Comparison of ENCODE assay signal across 8 cellular contexts in genomic region chr7:157139142-157140117, GRCh38. TPM values are rescaled to one million over a fixed set of nuclear protein-coding genes. Genes with fewer than 3 reads are reported as not detected.
A peak's percentile ranks its signal among the peaks of the same experiment; 100 is the strongest.
DNase-seq lines count a peak whose midpoint lies in the region; ATAC-seq and TF ChIP-seq lines count a peak whose summit lies in the region.

No MANE protein-coding gene starts in this region.

- CTCF ChIA-PET in naive thymus-derived CD4-positive, alpha-beta T cell (lab: Charles Lee) = no interaction called here

- POLR2A ChIA-PET in naive thymus-derived CD4-positive, alpha-beta T cell (lab: Charles Lee) = interaction anchor here (0.6 kb wide), 1 partner anchor 82 kb away, joined by 7 read pairs; no protein-coding TSS in a partner anchor

- H3K4me1 Mint-ChIP-seq in CD4-positive, CD25-positive, alpha-beta regulatory T cell = peaks cover 35 to 59% (median 42%) of the 10 kb centered on the region in 4 donors
- peaks cover 30% of the 10 kb centered on the region for H3K4me1 Mint-ChIP-seq in endodermal cell
- peaks cover 32 to 54% (median 51%) of the 10 kb centered on the region in 7 donors for H3K4me1 Mint-ChIP-seq in naive thymus-derived CD4-positive, alpha-beta T cell

- peaks cover 43% of the 10 kb centered on the region for H3K4me1 ChIP-seq in CD4-positive, CD25-positive, alpha-beta regulatory T cell (ENCODE audit: control insufficient read depth, insufficient read depth, low read length, poor library complexity, severe bottlenecking)
- peaks cover 13% of the 10 kb centered on the region; the same call in 1 of the 2 replicates for H3K4me1 ChIP-seq in HUES64 (ENCODE audit: insufficient read depth, low read length)
- H3K4me1 ChIP-seq in endodermal cell (ENCODE audit: control insufficient read depth, insufficient read depth, low read length) = peaks cover 2% of the 10 kb centered on the region
- H3K4me1 ChIP-seq in naive thymus-derived CD4-positive, alpha-beta T cell (ENCODE audit: control insufficient read depth in 2 of 2, insufficient read depth in 2 of 2, low read length in 2 of 2) = peaks cover 35 to 49% of the 10 kb centered on the region in 2 donors
- peaks cover 19 to 62% (median 43%) of the 10 kb centered on the region in 4 donors for H3K4me1 ChIP-seq in stomach

- peak; percentile 64 to 70 for ATAC-seq in CD4-positive, CD25-positive, alpha-beta regulatory T cell (ENCODE audit: low read depth in 2 of 2)
- peak; percentile 54 for ATAC-seq in GM21381 (IDR thresholded peaks at IDR 0.05; ENCODE audit: unreplicated experiment)
- peak; percentile 74 for ATAC-seq in naive thymus-derived CD4-positive, alpha-beta T cell

- H3K27me3 ChIP-seq in CD4-positive, CD25-positive, alpha-beta regulatory T cell (ENCODE audit: control insufficient read depth, insufficient read depth, low read length) = no peaks in the 10 kb centered on the region
- H3K27me3 ChIP-seq in HUES64 (ENCODE audit: insufficient read depth, low read length) (no peaks in the 10 kb centered on the region), endodermal cell (ENCODE audit: control insufficient read depth, insufficient read depth, low read length, poor library complexity, severe bottlenecking) (no peaks in the 10 kb centered on the region), stomach (no peaks in the 10 kb centered on the region)
- H3K27me3 ChIP-seq in naive thymus-derived CD4-positive, alpha-beta T cell (ENCODE audit: control insufficient read depth in 2 of 2, insufficient read depth in 2 of 2, low read length in 2 of 2) = no peaks in the 10 kb centered on the region

- H3K9me3 ChIP-seq in CD4-positive, CD25-positive, alpha-beta regulatory T cell (ENCODE audit: control insufficient read depth in 2 of 2, low read length in 2 of 2) = no peaks in the 10 kb centered on the region
- no peaks in the 10 kb centered on the region for H3K9me3 ChIP-seq in HUES64 (ENCODE audit: insufficient read depth, low read depth, low read length)
- H3K9me3 ChIP-seq in endodermal cell (ENCODE audit: control insufficient read depth, low read length) = no peaks in the 10 kb centered on the region
- H3K9me3 ChIP-seq in naive thymus-derived CD4-positive, alpha-beta T cell (ENCODE audit: control insufficient read depth in 2 of 3, low read length in 3 of 3) = no peaks in the 10 kb centered on the region
- H3K9me3 ChIP-seq in stomach = no peaks in the 10 kb centered on the region

- no peak for TF ChIP-seq CTCF in endodermal cell (conservative IDR thresholded peaks at IDR 0.05)
- TF ChIP-seq CTCF in stomach (IDR thresholded peaks at IDR 0.05) = no peak

- H3K9ac ChIP-seq in HUES64 (ENCODE audit: low read depth, low read length) (peak overlapping the region; percentile 92), endodermal cell (ENCODE audit: extremely low read depth, low read length, poor library complexity, severe bottlenecking) (peak overlapping the region; percentile 67)

- 2% methylated on average over 83 of the region's 83 CpGs for WGBS in HUES64
- 2 to 4% methylated on average over 38 to 83 of the region's 83 CpGs for WGBS in endodermal cell (ENCODE audit: insufficient coverage in 1 of 2, insufficient read length in 1 of 2), 2 experiments
- WGBS in stomach, 5 donors = 2 to 6% (median 3%) methylated on average over 28 to 83 of the region's 83 CpGs

- DNase-seq in CD4-positive, CD25-positive, alpha-beta regulatory T cell = peak in 2 of 3 donors; percentile 68 to 84
- peak; percentile 39 to 42 for DNase-seq in activated CD4-positive, alpha-beta T cell treated with anti-CD3 and anti-CD28 coated beads, Interleukin-2, amount 50 U/mL, for 4 hours
- DNase-seq in endodermal cell (no peak), stomach (peak; percentile 67), SW 1271 (lab: John Stamatoyannopoulos, UW) (no peak)
- DNase-seq in naive thymus-derived CD4-positive, alpha-beta T cell = peak in 5 of 9 donors; percentile 16 to 73 (median 28)

- H3K27ac Mint-ChIP-seq in CD4-positive, CD25-positive, alpha-beta regulatory T cell = peak overlapping the region in 2 of 3 donors; percentile 90 to 93
- peak overlapping the region; percentile 75 for H3K27ac Mint-ChIP-seq in endodermal cell
- peak overlapping the region; percentile 32 to 93 (median 69) for H3K27ac Mint-ChIP-seq in naive thymus-derived CD4-positive, alpha-beta T cell

- H3K4me3 Mint-ChIP-seq in CD4-positive, CD25-positive, alpha-beta regulatory T cell = peak overlapping the region; percentile 84 to 87 (median 86)
- H3K4me3 Mint-ChIP-seq in endodermal cell = peak overlapping the region; percentile 76
- peak overlapping the region; percentile 77 to 91 (median 80) for H3K4me3 Mint-ChIP-seq in naive thymus-derived CD4-positive, alpha-beta T cell

- H3K27me3 Mint-ChIP-seq in CD4-positive, CD25-positive, alpha-beta regulatory T cell = peaks cover 5% of the 10 kb centered on the region
- H3K27me3 Mint-ChIP-seq in endodermal cell (ENCODE audit: insufficient read depth) = no peaks in the 10 kb centered on the region
- peaks cover 0 to 2% (median 0%) of the 10 kb centered on the region in 5 donors for H3K27me3 Mint-ChIP-seq in naive thymus-derived CD4-positive, alpha-beta T cell

- peak overlapping the region; percentile 69 for H3K4me3 ChIP-seq in CD4-positive, CD25-positive, alpha-beta regulatory T cell (ENCODE audit: low read depth, low read length)
- H3K4me3 ChIP-seq in HUES64 (ENCODE audit: low read length) = peak overlapping the region; percentile 95
- peak overlapping the region; percentile 97 for H3K4me3 ChIP-seq in endodermal cell (ENCODE audit: low read length)
- H3K4me3 ChIP-seq in naive thymus-derived CD4-positive, alpha-beta T cell (ENCODE audit: low read length) = peak overlapping the region; percentile 82
- peak overlapping the region; percentile 70 to 91 (median 90) for H3K4me3 ChIP-seq in stomach

- no peaks in the 10 kb centered on the region for H3K9me3 Mint-ChIP-seq in CD4-positive, CD25-positive, alpha-beta regulatory T cell
- H3K9me3 Mint-ChIP-seq in endodermal cell = no peaks in the 10 kb centered on the region
- H3K9me3 Mint-ChIP-seq in naive thymus-derived CD4-positive, alpha-beta T cell = peaks cover 0 to 2% (median 0%) of the 10 kb centered on the region in 11 donors

- intact Hi-C loops in naive thymus-derived CD4-positive, alpha-beta T cell (cut with micrococcal nuclease) = loop anchor here (1.0 to 10.0 kb wide), 8 partner anchors 189 to 1563 kb away; partner anchors contain the start of genes RBM33 (in 2 of the 2), NCAPG2 (in 1 of the 2), NOM1 (in 1 of the 2) and RNF32 (in 1 of the 2)
- intact Hi-C loops in stomach (cut with DNase I; ENCODE audit: low total_unique reads) = no loop called here

- TF ChIP-seq POLR2A in stomach (IDR thresholded peaks at IDR 0.05) = no peak

- peaks cover 20% of the 10 kb centered on the region for H3K36me3 Mint-ChIP-seq in CD4-positive, CD25-positive, alpha-beta regulatory T cell
- peaks cover 30% of the 10 kb centered on the region for H3K36me3 Mint-ChIP-seq in endodermal cell (ENCODE audit: low read depth)
- H3K36me3 Mint-ChIP-seq in naive thymus-derived CD4-positive, alpha-beta T cell = peaks cover 4 to 29% (median 18%) of the 10 kb centered on the region in 5 donors

- peaks cover 17% of the 10 kb centered on the region for H3K36me3 ChIP-seq in CD4-positive, CD25-positive, alpha-beta regulatory T cell (ENCODE audit: control insufficient read depth, insufficient read depth, low read length)
- H3K36me3 ChIP-seq in HUES64 (ENCODE audit: insufficient read depth, low read length) = peaks cover 32% of the 10 kb centered on the region
- H3K36me3 ChIP-seq in endodermal cell (ENCODE audit: control insufficient read depth, insufficient read depth, low read length) = peaks cover 27% of the 10 kb centered on the region
- peaks cover 0 to 9% (median 0%) of the 10 kb centered on the region in 3 experiments for H3K36me3 ChIP-seq in naive thymus-derived CD4-positive, alpha-beta T cell (ENCODE audit: control insufficient read depth in 2 of 3, insufficient read depth in 3 of 3, low read length in 3 of 3)
- peaks cover 0 to 32% (median 21%) of the 10 kb centered on the region in 4 donors for H3K36me3 ChIP-seq in stomach

- peak overlapping the region; percentile 93 for H3K27ac ChIP-seq in CD4-positive, CD25-positive, alpha-beta regulatory T cell (ENCODE audit: insufficient read depth, low read length, poor library complexity, severe bottlenecking)
- H3K27ac ChIP-seq in HUES64 (ENCODE audit: low read depth, low read length) (peak overlapping the region; percentile 90; the same call in 1 of the 2 replicates), endodermal cell (ENCODE audit: low read depth, low read length) (peak overlapping the region; percentile 80), stomach (peak overlapping the region; percentile 92 to 95 (median 93))
- peak overlapping the region; percentile 92 for H3K27ac ChIP-seq in naive thymus-derived CD4-positive, alpha-beta T cell (ENCODE audit: low read depth, low read length)

- TF ChIP-seq EP300 in stomach (IDR thresholded peaks at IDR 0.05) = no peak

RNA-seq across cellular contexts. Expression of gene UBE3C, which starts 0.7 kb away (rescaled TPM):
- total RNA-seq in CD4-positive, CD25-positive, alpha-beta regulatory T cell = 60.3 TPM
- polyA plus RNA-seq in CD4-positive, CD25-positive, alpha-beta regulatory T cell = 10 to 100 TPM; 25.2 to 30.1 (median 29.0) TPM
- 36.5 TPM for polyA plus RNA-seq in HUES64 (2013, experiment 1 of 2)
- polyA plus RNA-seq in HUES64 (2013, experiment 2 of 2) = 34.9 TPM
- 10 to 100 TPM; 53.4 to 55.9 TPM for total RNA-seq in endodermal cell
- polyA plus RNA-seq in endodermal cell (2013, experiment 1 of 2) = 31.4 TPM
- 33.3 TPM for polyA plus RNA-seq in endodermal cell (2013, experiment 2 of 2)
- total RNA-seq in naive thymus-derived CD4-positive, alpha-beta T cell = 10 to 100 TPM; 41.6 to 64.6 (median 54.9) TPM
- polyA plus RNA-seq in naive thymus-derived CD4-positive, alpha-beta T cell = 10 to 100 TPM; 21.3 to 31.1 TPM
- 100 to 1,000 TPM in 2 of 5 donors, 10 to 100 TPM in 3; 60.9 to 162 (median 84.3) TPM for total RNA-seq in stomach
- 10 to 100 TPM; 13.5 to 23.4 (median 19.6) TPM for polyA plus RNA-seq in stomach

Comparison
In these comparisons a context has a peak if more than half of its experiments do, and no peak if none do; other contexts are left out.
1. DNase-seq: peak in CD4-positive, CD25-positive, alpha-beta regulatory T cell (2 of 3), activated CD4-positive, alpha-beta T cell treated with anti-CD3 and anti-CD28 coated beads, Interleukin-2, amount 50 U/mL, for 4 hours (2 of 2), naive thymus-derived CD4-positive, alpha-beta T cell (5 of 9) and stomach (single experiment); none in endodermal cell (single experiment) and SW 1271 (0 of 2).
2. Peak in every context shown above with its lines, with median percentiles within 50 percentile points of each other: ATAC-seq, H3K27ac ChIP-seq, H3K4me3 ChIP-seq, H3K27ac Mint-ChIP-seq and H3K4me3 Mint-ChIP-seq.